8 cellular contexts compared by ENCODE assay signal in genomic region chr16:10871157-10871991, GRCh38. TPM values are rescaled to one million over a fixed set of nuclear protein-coding genes. Genes with fewer than 3 reads are reported as not detected.
A peak's percentile ranks its signal among the peaks of the same experiment; 100 is the strongest.
DNase-seq lines count a peak whose midpoint lies in the region; ATAC-seq and TF ChIP-seq lines count a peak whose summit lies in the region.

No MANE protein-coding gene starts in this region.

- peak; percentile 33 for DNase-seq in activated gamma-delta T cell treated with Interleukin-2 at 50 U/mL for 16 hours
- no peak for DNase-seq in activated gamma-delta T cell (lab: John Stamatoyannopoulos, UW)
- peak; percentile 94 for DNase-seq in RPMI7951 (ENCODE audit: low read depth)
- peak; percentile 38 for DNase-seq in astrocyte of the cerebellum (ENCODE audit: low read depth)
- DNase-seq in mesenteric fat pad (ENCODE audit: low spot score), result peak; percentile 85
- peak; percentile 43 to 72 for DNase-seq in tibial artery
- no peak for DNase-seq in SHP77 treated with DMSO at 0.1 percent for 48 hours (lab: John Stamatoyannopoulos, UW)

- H3K27ac ChIP-seq in tibial artery, result no peak overlapping the region

- no peaks in the 10 kb centered on the region for H3K36me3 ChIP-seq in tibial artery

- no peaks in the 10 kb centered on the region for H3K9me3 ChIP-seq in tibial artery

- H3K4me1 ChIP-seq in tibial artery, result peaks cover 0 to 5% (median 0%) of the 10 kb centered on the region in 4 donors

- peak; percentile 46 for ATAC-seq in HG03095 (IDR thresholded peaks at IDR 0.05; ENCODE audit: unreplicated experiment)

- in situ Hi-C loops in astrocyte of the cerebellum (cut with HindIII; ENCODE audit: low sequenced_read_pairs), result no loop called here

- H3K27me3 ChIP-seq in tibial artery, result peaks cover 0 to 34% of the 10 kb centered on the region in 2 donors

- no peak for TF ChIP-seq CTCF in astrocyte of the cerebellum (IDR thresholded peaks at IDR 0.05; ENCODE audit: low read depth, low read length, missing control alignments)
- no peak for TF ChIP-seq CTCF in tibial artery (IDR thresholded peaks at IDR 0.05)

- H3K4me3 ChIP-seq in astrocyte of the cerebellum (ENCODE audit: low read depth, low read length) (no peak overlapping the region), tibial artery (no peak overlapping the region)

- intact Hi-C loops in tibial artery (cut with DNase I; ENCODE audit: low total_unique reads), result no loop called here

RNA-seq across cellular contexts. Expression of gene CIITA, which starts 5.6 kb away (rescaled TPM):
- total RNA-seq in RPMI7951 (2014; rRNA removed; shearing (Covaris generic)), result 0.12 and 0.49 TPM in 2 replicates
- 10.0 TPM for total RNA-seq in mesenteric fat pad

RNA-seq across cellular contexts. Expression of gene TVP23A, which starts 52.8 kb away (rescaled TPM):
- not detected in 2 replicates for total RNA-seq in RPMI7951 (2014; rRNA removed; shearing (Covaris generic))
- 0.45 TPM for total RNA-seq in mesenteric fat pad

Comparison
In these comparisons a context has a peak if more than half of its experiments do, and no peak if none do; other contexts are left out.
1. DNase-seq: peak in activated gamma-delta T cell treated with Interleukin-2 at 50 U/mL for 16 hours (single experiment), RPMI7951 (single experiment), astrocyte of the cerebellum (single experiment), mesenteric fat pad (single experiment) and tibial artery (2 of 2); none in activated gamma-delta T cell (single experiment) and SHP77 treated with DMSO at 0.1 percent for 48 hours (single experiment).